In the genomic region with DNA sequence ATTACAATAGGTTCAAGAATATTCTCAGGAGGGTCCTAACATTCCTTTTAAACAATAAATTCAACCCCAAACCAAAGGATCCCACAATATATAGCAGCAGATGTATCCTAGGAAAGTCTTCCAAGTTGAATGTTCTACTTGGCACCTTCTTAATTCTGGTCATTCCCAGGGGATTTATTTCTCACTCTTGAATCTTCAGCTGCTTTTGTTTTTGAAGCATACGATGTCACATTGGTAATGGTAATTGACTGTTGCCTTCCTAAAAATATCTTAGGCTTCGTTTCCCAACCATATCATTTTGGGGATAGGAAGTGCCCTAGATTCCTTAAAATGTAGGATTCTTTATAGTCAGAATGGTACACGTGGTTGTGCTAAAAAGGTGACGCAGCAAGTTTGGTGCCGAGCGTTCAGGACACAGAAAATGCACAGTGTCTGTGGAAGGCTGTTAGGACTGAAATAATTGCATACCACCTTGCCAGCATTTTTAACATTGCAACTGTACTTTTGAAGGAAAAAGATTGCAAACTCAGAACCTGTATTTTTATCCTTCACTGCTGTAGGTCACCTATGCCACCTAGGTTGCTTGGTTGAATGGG, we compare ENCODE assay signal across 19 cellular contexts.
"Had no signal": no experiment of that assay in that cellular context is flagged by ENCODE, and none has a peak within 500 bp of the region (broad histone marks: within the 10 kb centered on the region; RNA-seq: fewer than 3 reads in every experiment).

No MANE protein-coding gene starts in this region.

- DNase-seq: activated CD4-positive, alpha-beta T cell treated with anti-CD3 and anti-CD28 coated beads, Interleukin-2, amount 50 U/mL, for 4 hours; activated CD4-positive, CD25-positive, alpha-beta regulatory T cell treated with anti-CD3 and anti-CD28 coated beads, Interleukin-2, amount 50 U/mL, for 72 hours; activated T-cell treated with anti-CD3 and anti-CD28 coated beads, Interleukin-2, amount 50 U/mL, for 1 hour; amniotic stem cell; cerebellar nuclear complex; endodermal cell; erythroblast; hypothalamus; left colon; mammary epithelial cell; nucleus accumbens; stimulated activated CD4-positive, alpha-beta T cell treated with anti-CD3 and anti-CD28 coated beads, Interleukin-12 subunit alpha, Interleukin-12 subunit beta, amount 100 ng/mL, for 4 hours; uterus had no signal

- H3K27me3 ChIP-seq: uterus had no signal

- H3K4me3 ChIP-seq: uterus had no signal

- H3K9me3 ChIP-seq: uterus had no signal

- H3K27me3 Mint-ChIP-seq: activated naive CD4-positive, alpha-beta T cell treated with anti-CD3 and anti-CD28 coated beads, Interleukin-2, amount 50 U/mL, for 24 hours; brain; natural killer cell treated with Interleukin-12 subunit alpha and Interleukin-12 subunit beta and Interleukin-15 and Interleukin-18, amount 100 ng/mL, for 72 hours; progenitor cell of endocrine pancreas; stimulated activated naive CD8-positive, alpha-beta T cell treated with anti-CD3 and anti-CD28 coated beads, Interleukin-15, Interleukin-2, amounts not matched to agents 100 ng/mL and 50 ng/mL, for 24 hours had no signal

- H3K27ac Mint-ChIP-seq: endodermal cell; natural killer cell treated with Interleukin-12 subunit alpha and Interleukin-12 subunit beta and Interleukin-15 and Interleukin-18, amount 100 ng/mL, for 72 hours; progenitor cell of endocrine pancreas had no signal

- H3K4me3 Mint-ChIP-seq: activated naive CD4-positive, alpha-beta T cell treated with anti-CD3 and anti-CD28 coated beads, Interleukin-2, amount 50 U/mL, for 24 hours; endodermal cell; natural killer cell treated with Interleukin-12 subunit alpha and Interleukin-12 subunit beta and Interleukin-15 and Interleukin-18, amount 100 ng/mL, for 72 hours; stimulated activated naive CD8-positive, alpha-beta T cell treated with anti-CD3 and anti-CD28 coated beads, Interleukin-15, Interleukin-2, amounts not matched to agents 100 ng/mL and 50 ng/mL, for 24 hours had no signal

- H3K4me1 ChIP-seq: uterus had no signal

- H3K36me3 ChIP-seq: uterus had no signal

- H3K27ac ChIP-seq: uterus had no signal

- ATAC-seq: left colon; natural killer cell treated with Interleukin-12 subunit alpha and Interleukin-12 subunit beta and Interleukin-15 and Interleukin-18, amount 100 ng/mL, for 72 hours; sciatic nerve had no signal

- H3K9me3 Mint-ChIP-seq: activated naive CD4-positive, alpha-beta T cell treated with anti-CD3 and anti-CD28 coated beads, Interleukin-2, amount 50 U/mL, for 24 hours; endodermal cell; natural killer cell treated with Interleukin-12 subunit alpha and Interleukin-12 subunit beta and Interleukin-15 and Interleukin-18, amount 100 ng/mL, for 72 hours had no signal
